In genomic region chr5:163437309-163438182, GRCh38 we compare ENCODE assay signal across 1 cellular context.
TF ChIP-seq lines count a peak whose summit lies in the region.

Gene CCNG1, plus strand, starts transcription at chr5:163437595. Its CDS starts 1,662 bp downstream, at chr5:163439257.

TF ChIP-seq in K562, 482 proteins besides CTCF, POLR2A, EP300 and RAD21 (continued from another document and continues in another):
- no peak for TF ChIP-seq WHSC1 (IDR thresholded peaks at IDR 0.05; ENCODE audit: low read length)
- TF ChIP-seq KAT7 (CRISPR knock-in tag; IDR thresholded peaks at IDR 0.05; ENCODE audit: borderline replicate concordance), result peak; percentile 72; the same call in 1 of the 2 replicates
- no peak for TF ChIP-seq SAFB2 (IDR thresholded peaks at IDR 0.05; ENCODE audit: borderline replicate concordance, low read depth, low read length, severe bottlenecking)
- no peak for TF ChIP-seq ZNF184 (CRISPR knock-in tag; IDR thresholded peaks at IDR 0.05)
- no peak for TF ChIP-seq HNRNPH1 (optimal IDR thresholded peaks at IDR 0.05; ENCODE audit: low read depth, low read length)
- TF ChIP-seq PHB2 (IDR thresholded peaks at IDR 0.05; ENCODE audit: low read depth), result no peak
- 0 out of 2 replicates have a peak, but pooled peaks have one; percentile 25 for TF ChIP-seq GATAD2A (IDR thresholded peaks at IDR 0.05)
- TF ChIP-seq ZNF354B (CRISPR knock-in tag; IDR thresholded peaks at IDR 0.05), result no peak
- TF ChIP-seq LEF1 (IDR thresholded peaks at IDR 0.05), result no peak
- TF ChIP-seq NR2F6 (CRISPR knock-in tag; IDR thresholded peaks at IDR 0.05), result no peak
- no peak for TF ChIP-seq RBM34 (IDR thresholded peaks at IDR 0.05; ENCODE audit: borderline replicate concordance, insufficient read depth, low read length)
- TF ChIP-seq ZNF239 (CRISPR knock-in tag; IDR thresholded peaks at IDR 0.05), result no peak
- TF ChIP-seq NCOR1 (IDR thresholded peaks at IDR 0.05), result no peak
- no peak; the same call in 1 of the 2 replicates for TF ChIP-seq CREB1 (IDR thresholded peaks at IDR 0.05)
- peak; percentile 29 for TF ChIP-seq CREB1 (CRISPR knock-in tag; IDR thresholded peaks at IDR 0.05)
- no peak for TF ChIP-seq ZNF124 (CRISPR knock-in tag; IDR thresholded peaks at IDR 0.05)
- no peak for TF ChIP-seq ILK (tag; IDR thresholded peaks at IDR 0.05; ENCODE audit: borderline replicate concordance, low read depth)
- peak; percentile 84 for TF ChIP-seq PML (IDR thresholded peaks at IDR 0.05; ENCODE audit: low read length)
- TF ChIP-seq TOE1 (IDR thresholded peaks at IDR 0.05; ENCODE audit: borderline replicate concordance), result peak; percentile 43; the same call in 1 of the 2 replicates
- no peak for TF ChIP-seq TOE1 (CRISPR knock-in tag; IDR thresholded peaks at IDR 0.05; ENCODE audit: borderline replicate concordance, low read depth)
- no peak for TF ChIP-seq TSHZ1 (CRISPR knock-in tag; IDR thresholded peaks at IDR 0.05)
- TF ChIP-seq VEZF1 (CRISPR knock-in tag; IDR thresholded peaks at IDR 0.05), result peak; percentile 73
- TF ChIP-seq ZBTB8A (IDR thresholded peaks at IDR 0.05; ENCODE audit: partially characterized antibody), result no peak
- TF ChIP-seq SMC3 (conservative IDR thresholded peaks at IDR 0.05; ENCODE audit: insufficient read depth, low read depth, low read length), result no peak
- TF ChIP-seq STAG1 (CRISPR knock-in tag; IDR thresholded peaks at IDR 0.05; ENCODE audit: borderline replicate concordance), result no peak
- no peak for TF ChIP-seq XRCC3 (IDR thresholded peaks at IDR 0.05)
- no peak for TF ChIP-seq ZNF445 (CRISPR knock-in tag; IDR thresholded peaks at IDR 0.05; ENCODE audit: low read depth)
- peak in 1 of 2 experiments; percentile 23 for TF ChIP-seq AFF1 (IDR thresholded peaks at IDR 0.05; ENCODE audit: low read depth in 1 of 2, partially characterized antibody in 2 of 2)
- TF ChIP-seq SMAD1 (IDR thresholded peaks at IDR 0.05; ENCODE audit: low read depth, low read length, partially characterized antibody), result peak; percentile 23
- no peak for TF ChIP-seq ZNF589 (CRISPR knock-in tag; IDR thresholded peaks at IDR 0.05; ENCODE audit: low read depth)
- no peak for TF ChIP-seq ZNF561 (CRISPR knock-in tag; conservative IDR thresholded peaks at IDR 0.05)
- TF ChIP-seq HNRNPL (IDR thresholded peaks at IDR 0.05; ENCODE audit: low read depth, low read length), result no peak
- TF ChIP-seq GTF2B (IDR thresholded peaks at IDR 0.05; ENCODE audit: extremely low read depth, insufficient read length), result peak; percentile 76
- 0 out of 2 replicates have a peak, but pooled peaks have one; percentile 31 for TF ChIP-seq PATZ1 (CRISPR knock-in tag; IDR thresholded peaks at IDR 0.05; ENCODE audit: borderline replicate concordance)
- no peak for TF ChIP-seq CEBPG (CRISPR knock-in tag; IDR thresholded peaks at IDR 0.05)
- no peak for TF ChIP-seq CEBPG (tag; conservative IDR thresholded peaks at IDR 0.05 in 1 of 2, IDR thresholded peaks at IDR 0.05 in 1 of 2)
- no peak for TF ChIP-seq ZZZ3 (IDR thresholded peaks at IDR 0.05)
- 0 out of 2 replicates have a peak, but pooled peaks have one; percentile 7 for TF ChIP-seq HCFC1 (IDR thresholded peaks at IDR 0.05; ENCODE audit: low read depth, low read length)
- no peak for TF ChIP-seq E2F3 (CRISPR knock-in tag; IDR thresholded peaks at IDR 0.05)
- peak; percentile 26; the same call in 1 of the 2 replicates for TF ChIP-seq THAP12 (CRISPR knock-in tag; IDR thresholded peaks at IDR 0.05)
- no peak for TF ChIP-seq DLX4 (CRISPR knock-in tag; IDR thresholded peaks at IDR 0.05)
- TF ChIP-seq GATAD2B (IDR thresholded peaks at IDR 0.05; ENCODE audit: borderline replicate concordance), result no peak
- no peak for TF ChIP-seq HOMEZ (CRISPR knock-in tag; IDR thresholded peaks at IDR 0.05)
- TF ChIP-seq ZNF316 (IDR thresholded peaks at IDR 0.05), result no peak
- TF ChIP-seq MAZ (CRISPR knock-in tag; conservative IDR thresholded peaks at IDR 0.05 in 1 of 2, IDR thresholded peaks at IDR 0.05 in 1 of 2), result peak; percentile 77 to 81; a peak in 2 of 4 replicates
- no peak for TF ChIP-seq ZNF77 (CRISPR knock-in tag; IDR thresholded peaks at IDR 0.05)
- TF ChIP-seq NFRKB (IDR thresholded peaks at IDR 0.05; ENCODE audit: low read depth), result 0 out of 2 replicates have a peak, but pooled peaks have one; percentile 12
- peak; percentile 45 for TF ChIP-seq HNRNPLL (IDR thresholded peaks at IDR 0.05; ENCODE audit: low read depth, low read length, poor library complexity, severe bottlenecking)
- TF ChIP-seq HMGXB4 (CRISPR knock-in tag; IDR thresholded peaks at IDR 0.05), result no peak
